Comparison of ENCODE assay signal across 8 cellular contexts in genomic region chr17:76716146-76716833, GRCh38. TPM values are rescaled to one million over a fixed set of nuclear protein-coding genes. Genes with fewer than 3 reads are reported as not detected.
A peak's percentile ranks its signal among the peaks of the same experiment; 100 is the strongest.
DNase-seq lines count a peak whose midpoint lies in the region; ATAC-seq lines count a peak whose summit lies in the region.

No MANE protein-coding gene starts in this region.

- peak overlapping the region; percentile 94 for H3K27ac Mint-ChIP-seq in activated CD8-positive, alpha-beta memory T cell treated with anti-CD3 and anti-CD28 coated beads, Interleukin-2, amount 10 ng/mL, durations not matched to agents 7 days and 5 days

- peak overlapping the region; percentile 61 for H3K4me3 Mint-ChIP-seq in activated CD8-positive, alpha-beta memory T cell treated with anti-CD3 and anti-CD28 coated beads, Interleukin-2, amount 10 ng/mL, durations not matched to agents 7 days and 5 days

- peaks cover 68% of the 10 kb centered on the region for H3K36me3 Mint-ChIP-seq in activated CD8-positive, alpha-beta memory T cell treated with anti-CD3 and anti-CD28 coated beads, Interleukin-2, amount 10 ng/mL, durations not matched to agents 7 days and 5 days

- CTCF ChIA-PET in activated CD8-positive, alpha-beta memory T cell treated with anti-CD3 and anti-CD28 coated beads, Interleukin-2, amount 10 ng/mL, durations not matched to agents 7 days and 5 days (lab: Charles Lee) = interaction anchor here (0.7 to 7.3 kb wide), 8 partner anchors 11 to 193 kb away, joined by 3 to 77 read pairs (median 19); partner anchors contain the start of genes JMJD6 and METTL23

- peak overlapping the region; percentile 15 for H3K4me3 ChIP-seq in skeletal muscle cell (ENCODE audit: low read depth, low read length)

- no peaks in the 10 kb centered on the region for H3K9me3 Mint-ChIP-seq in activated CD8-positive, alpha-beta memory T cell treated with anti-CD3 and anti-CD28 coated beads, Interleukin-2, amount 10 ng/mL, durations not matched to agents 7 days and 5 days (ENCODE audit: low read depth)

- DNase-seq in activated gamma-delta T cell treated with Interleukin-2 at 50 U/mL for 16 hours (peak; percentile 72), activated gamma-delta T cell (lab: John Stamatoyannopoulos, UW) (no peak), fibroblast of gingiva (ENCODE audit: low read depth) (peak; percentile 99), skeletal muscle cell (ENCODE audit: low read depth) (peak; percentile 99), RPMI8226 (no peak), COR-L47 (lab: John Stamatoyannopoulos, UW) (no peak), NCI-H774 (lab: John Stamatoyannopoulos, UW) (no peak)
- peak; percentile 95 for DNase-seq in activated CD8-positive, alpha-beta memory T cell treated with anti-CD3 and anti-CD28 coated beads, Interleukin-2, amount 10 ng/mL, durations not matched to agents 7 days and 5 days

- ATAC-seq in activated CD8-positive, alpha-beta memory T cell treated with anti-CD3 and anti-CD28 coated beads, Interleukin-2, amount 10 ng/mL, durations not matched to agents 7 days and 5 days = peak; percentile 84

- H3K4me1 Mint-ChIP-seq in activated CD8-positive, alpha-beta memory T cell treated with anti-CD3 and anti-CD28 coated beads, Interleukin-2, amount 10 ng/mL, durations not matched to agents 7 days and 5 days = peaks cover 59% of the 10 kb centered on the region

- H3K27me3 Mint-ChIP-seq in activated CD8-positive, alpha-beta memory T cell treated with anti-CD3 and anti-CD28 coated beads, Interleukin-2, amount 10 ng/mL, durations not matched to agents 7 days and 5 days = no peaks in the 10 kb centered on the region

RNA-seq across cellular contexts. Expression of gene MXRA7, which starts 5.5 kb away (rescaled TPM):
- 10 to 100 TPM; 29.8 to 32.0 TPM for total RNA-seq in activated CD8-positive, alpha-beta memory T cell treated with anti-CD3 and anti-CD28 coated beads, Interleukin-2, amount 10 ng/mL, durations not matched to agents 7 days and 5 days

RNA-seq across cellular contexts. Expression of gene JMJD6, which starts 10.1 kb away (rescaled TPM):
- 10 to 100 TPM; 60.6 to 72.8 TPM for total RNA-seq in activated CD8-positive, alpha-beta memory T cell treated with anti-CD3 and anti-CD28 coated beads, Interleukin-2, amount 10 ng/mL, durations not matched to agents 7 days and 5 days

RNA-seq across cellular contexts. Expression of gene METTL23, which starts 10.3 kb away (rescaled TPM):
- 10 to 100 TPM; 40.3 to 42.1 TPM for total RNA-seq in activated CD8-positive, alpha-beta memory T cell treated with anti-CD3 and anti-CD28 coated beads, Interleukin-2, amount 10 ng/mL, durations not matched to agents 7 days and 5 days

RNA-seq across cellular contexts. Expression of gene SRSF2, which starts 20.8 kb away (rescaled TPM):
- 100 to 1,000 TPM; 443 to 471 TPM for total RNA-seq in activated CD8-positive, alpha-beta memory T cell treated with anti-CD3 and anti-CD28 coated beads, Interleukin-2, amount 10 ng/mL, durations not matched to agents 7 days and 5 days

RNA-seq across cellular contexts. Expression of gene MFSD11, which starts 21.6 kb away (rescaled TPM):
- 10 to 100 TPM; 22.6 to 26.8 TPM for total RNA-seq in activated CD8-positive, alpha-beta memory T cell treated with anti-CD3 and anti-CD28 coated beads, Interleukin-2, amount 10 ng/mL, durations not matched to agents 7 days and 5 days

Comparison
In these comparisons a context has a peak if more than half of its experiments do, and no peak if none do; other contexts are left out.
1. DNase-seq: peak in activated gamma-delta T cell treated with Interleukin-2 at 50 U/mL for 16 hours (single experiment), activated CD8-positive, alpha-beta memory T cell treated with anti-CD3 and anti-CD28 coated beads, Interleukin-2, amount 10 ng/mL, durations not matched to agents 7 days and 5 days (single experiment), fibroblast of gingiva (single experiment) and skeletal muscle cell (single experiment); none in activated gamma-delta T cell (single experiment), RPMI8226 (single experiment), COR-L47 (single experiment) and NCI-H774 (single experiment).